ENCODE assay signal across 8 cellular contexts in the genomic region with DNA sequence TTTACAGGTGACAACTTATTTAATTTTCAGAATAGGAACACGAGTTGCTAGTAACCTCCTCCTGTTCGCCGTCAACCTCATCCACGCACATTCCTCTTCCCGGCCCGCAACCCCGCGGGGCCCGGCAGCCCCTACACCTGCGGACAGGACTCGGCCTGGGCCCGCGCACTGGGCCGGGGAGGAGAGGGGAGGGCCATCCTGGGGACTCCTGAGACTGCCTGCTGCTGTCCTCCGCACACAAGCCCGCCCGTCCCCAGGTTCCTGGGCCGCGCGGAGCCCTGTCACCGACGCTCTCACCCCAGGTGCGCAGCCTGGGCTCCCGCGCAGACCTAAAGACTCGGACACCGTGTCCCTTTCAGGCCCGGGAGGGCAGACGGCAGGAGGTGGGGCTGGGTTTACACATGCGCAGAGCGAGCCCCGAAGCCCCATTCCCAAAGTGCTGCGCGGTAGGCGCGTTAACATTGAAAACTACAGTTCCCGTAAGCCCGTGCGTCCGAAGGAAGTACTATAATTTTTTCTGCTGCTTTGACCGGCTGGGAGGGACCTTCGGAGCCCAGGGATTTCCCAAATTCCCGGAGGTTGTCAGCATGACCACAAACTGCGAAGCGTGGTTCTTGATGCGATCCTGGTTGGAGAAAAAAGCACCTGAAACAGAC.
DNase-seq lines count a peak whose midpoint lies in the region; ATAC-seq and TF ChIP-seq lines count a peak whose summit lies in the region.
"Not testable (repeated sequence)": the region's sequence is repeated elsewhere in the genome, so short reads cannot be mapped to it uniquely, and the experiment has no call there.

No MANE protein-coding gene starts in this region.

- H3K9me3 ChIP-seq in HEK293 (ENCODE audit: control insufficient read depth, insufficient read depth, low read depth, low read length); MG63; fibroblast of lung (ENCODE audit: control insufficient read depth, insufficient read depth, low read depth, low read length): not testable (repeated sequence)

- peak overlapping the region; percentile 42 for H3K4me3 ChIP-seq in HEK293 (ENCODE audit: low read depth, low read length)
- H3K4me3 ChIP-seq in MG63: peak overlapping the region; percentile 47
- H3K4me3 ChIP-seq in fibroblast of lung (replicated peaks in 1 of 4; ENCODE audit: control extremely low read depth in 1 of 4, insufficient read depth in 1 of 4, low read depth in 3 of 4, low read length in 4 of 4): peak overlapping the region in 2 of 4 experiments; percentile 41 to 50

- H3K4me1 ChIP-seq in HEK293 (ENCODE audit: control insufficient read depth, insufficient read depth, low read length); fibroblast of lung (ENCODE audit: control insufficient read depth, extremely low read depth, insufficient read depth, low read length): not testable (repeated sequence)

- not testable (repeated sequence) for H3K27me3 ChIP-seq in MG63; fibroblast of lung (ENCODE audit: control insufficient read depth, insufficient read depth, low read length)

- not testable (repeated sequence) for H3K79me2 ChIP-seq in fibroblast of lung (ENCODE audit: control insufficient read depth, insufficient read depth, low read length)

- not testable (repeated sequence) for H3K36me3 ChIP-seq in HEK293 (ENCODE audit: control insufficient read depth in 2 of 2, insufficient read depth in 1 of 2, low read length in 2 of 2); MG63; fibroblast of lung (ENCODE audit: control insufficient read depth, insufficient read depth, low read length)

- not testable (repeated sequence) for H3K9ac ChIP-seq in fibroblast of lung (ENCODE audit: insufficient read depth, low read length)

- CTCF ChIA-PET in HEK293 (lab: Yijun Ruan, JAX); RWPE1 (lab: Yijun Ruan, JAX): not testable (repeated sequence)

- H4K20me1 ChIP-seq in fibroblast of lung (ENCODE audit: control insufficient read depth, extremely low read depth, insufficient read depth, low read length): not testable (repeated sequence)

- H3K27ac Mint-ChIP-seq in activated T-helper 17 cell treated with anti-CD3 and anti-CD28 coated beads, Interleukin-2, amount 50 U/mL, for 72 hours: peak overlapping the region; percentile 95
- peak overlapping the region; percentile 75 to 97 (median 92) for H3K27ac Mint-ChIP-seq in naive thymus-derived CD8-positive, alpha-beta T cell

- POLR2A ChIA-PET in HEK293 (lab: Yijun Ruan, JAX); RWPE1 (lab: Yijun Ruan, JAX; ENCODE audit: low non-redundant PET); naive thymus-derived CD8-positive, alpha-beta T cell (lab: Charles Lee): not testable (repeated sequence)

- peak overlapping the region; percentile 91 for H3K4me3 Mint-ChIP-seq in activated T-helper 17 cell treated with anti-CD3 and anti-CD28 coated beads, Interleukin-2, amount 50 U/mL, for 72 hours
- peak overlapping the region; percentile 82 to 99 (median 97) for H3K4me3 Mint-ChIP-seq in naive thymus-derived CD8-positive, alpha-beta T cell

- peak; percentile 98 for ATAC-seq in activated T-helper 17 cell treated with anti-CD3 and anti-CD28 coated beads, Interleukin-2, amount 50 U/mL, for 72 hours (replicated peaks)
- peak; percentile 89 to 97 for ATAC-seq in naive thymus-derived CD8-positive, alpha-beta T cell

- not testable (repeated sequence) for H3K4me1 Mint-ChIP-seq in activated T-helper 17 cell treated with anti-CD3 and anti-CD28 coated beads, Interleukin-2, amount 50 U/mL, for 72 hours; naive thymus-derived CD8-positive, alpha-beta T cell

- not testable (repeated sequence) for H3K4me2 ChIP-seq in fibroblast of lung (ENCODE audit: extremely low read depth, insufficient read depth, low read length)

- not testable (repeated sequence) for H3K36me3 Mint-ChIP-seq in activated T-helper 17 cell treated with anti-CD3 and anti-CD28 coated beads, Interleukin-2, amount 50 U/mL, for 72 hours (ENCODE audit: low read depth); naive thymus-derived CD8-positive, alpha-beta T cell

- not testable (repeated sequence) for H3K9me3 Mint-ChIP-seq in activated T-helper 17 cell treated with anti-CD3 and anti-CD28 coated beads, Interleukin-2, amount 50 U/mL, for 72 hours; naive thymus-derived CD8-positive, alpha-beta T cell

- TF ChIP-seq CTCF in HEK293 (tag by site-specific recombination; IDR thresholded peaks at IDR 0.05); RWPE1 (conservative IDR thresholded peaks at IDR 0.05; ENCODE audit: low read depth); fibroblast of lung (conservative IDR thresholded peaks at IDR 0.05 in 1 of 2, IDR thresholded peaks at IDR 0.05 in 1 of 2; ENCODE audit: low read depth in 1 of 2, low read length in 2 of 2): not testable (repeated sequence)

- not testable (repeated sequence) for H2AFZ ChIP-seq in fibroblast of lung (ENCODE audit: low read length)

- H3K27me3 Mint-ChIP-seq in activated T-helper 17 cell treated with anti-CD3 and anti-CD28 coated beads, Interleukin-2, amount 50 U/mL, for 72 hours; naive thymus-derived CD8-positive, alpha-beta T cell: not testable (repeated sequence)

- DNase-seq in DMS79 treated with DMSO at 0.1 percent for 48 hours (lab: John Stamatoyannopoulos, UW) (peak; percentile 53), MG63 (peak; percentile 80), fibroblast of lung (ENCODE audit: low read depth in 2 of 2) (peak; percentile 85 to 86)
- DNase-seq in RWPE1 (ENCODE audit: low spot score): not testable (repeated sequence)
- DNase-seq in naive thymus-derived CD8-positive, alpha-beta T cell: peak; percentile 25 to 84 (median 62)
- DNase-seq in stimulated activated CD8-positive, alpha-beta memory T cell treated with anti-CD3 and anti-CD28 coated beads, Interleukin-4, amount 100 ng/mL, for 48 hours: peak; percentile 79

- not testable (repeated sequence) for H3K27ac ChIP-seq in HEK293 (ENCODE audit: extremely low read depth, low read depth, low read length); fibroblast of lung (ENCODE audit: insufficient read depth, low read length)
- peak overlapping the region; percentile 62 for H3K27ac ChIP-seq in RWPE1

TF ChIP-seq in HEK293, 187 proteins besides CTCF, POLR2A, EP300 and RAD21:
- TF ChIP-seq ZBTB20 (tag by site-specific recombination; IDR thresholded peaks at IDR 0.05): peak; percentile 56; the same call in 1 of the 2 replicates
- peak; percentile 88 for TF ChIP-seq ZNF76 (tag by site-specific recombination; IDR thresholded peaks at IDR 0.05; ENCODE audit: borderline replicate concordance, low read depth)
- TF ChIP-seq, protein P1, sequence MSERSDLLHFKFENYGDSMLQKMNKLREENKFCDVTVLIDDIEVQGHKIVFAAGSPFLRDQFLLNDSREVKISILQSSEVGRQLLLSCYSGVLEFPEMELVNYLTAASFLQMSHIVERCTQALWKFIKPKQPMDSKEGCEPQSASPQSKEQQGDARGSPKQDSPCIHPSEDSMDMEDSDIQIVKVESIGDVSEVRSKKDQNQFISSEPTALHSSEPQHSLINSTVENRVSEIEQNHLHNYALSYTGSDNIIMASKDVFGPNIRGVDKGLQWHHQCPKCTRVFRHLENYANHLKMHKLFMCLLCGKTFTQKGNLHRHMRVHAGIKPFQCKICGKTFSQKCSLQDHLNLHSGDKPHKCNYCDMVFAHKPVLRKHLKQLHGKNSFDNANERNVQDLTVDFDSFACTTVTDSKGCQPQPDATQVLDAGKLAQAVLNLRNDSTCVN (tag by site-specific recombination; optimal IDR thresholded peaks at IDR 0.05): peak; percentile 55
- peak; percentile 29; the same call in 1 of the 2 replicates for TF ChIP-seq GLIS1 (tag by site-specific recombination; IDR thresholded peaks at IDR 0.05)
- TF ChIP-seq IKZF3 (tag by site-specific recombination; IDR thresholded peaks at IDR 0.05): peak; percentile 54; the same call in 1 of the 2 replicates
- TF ChIP-seq, protein P2, sequence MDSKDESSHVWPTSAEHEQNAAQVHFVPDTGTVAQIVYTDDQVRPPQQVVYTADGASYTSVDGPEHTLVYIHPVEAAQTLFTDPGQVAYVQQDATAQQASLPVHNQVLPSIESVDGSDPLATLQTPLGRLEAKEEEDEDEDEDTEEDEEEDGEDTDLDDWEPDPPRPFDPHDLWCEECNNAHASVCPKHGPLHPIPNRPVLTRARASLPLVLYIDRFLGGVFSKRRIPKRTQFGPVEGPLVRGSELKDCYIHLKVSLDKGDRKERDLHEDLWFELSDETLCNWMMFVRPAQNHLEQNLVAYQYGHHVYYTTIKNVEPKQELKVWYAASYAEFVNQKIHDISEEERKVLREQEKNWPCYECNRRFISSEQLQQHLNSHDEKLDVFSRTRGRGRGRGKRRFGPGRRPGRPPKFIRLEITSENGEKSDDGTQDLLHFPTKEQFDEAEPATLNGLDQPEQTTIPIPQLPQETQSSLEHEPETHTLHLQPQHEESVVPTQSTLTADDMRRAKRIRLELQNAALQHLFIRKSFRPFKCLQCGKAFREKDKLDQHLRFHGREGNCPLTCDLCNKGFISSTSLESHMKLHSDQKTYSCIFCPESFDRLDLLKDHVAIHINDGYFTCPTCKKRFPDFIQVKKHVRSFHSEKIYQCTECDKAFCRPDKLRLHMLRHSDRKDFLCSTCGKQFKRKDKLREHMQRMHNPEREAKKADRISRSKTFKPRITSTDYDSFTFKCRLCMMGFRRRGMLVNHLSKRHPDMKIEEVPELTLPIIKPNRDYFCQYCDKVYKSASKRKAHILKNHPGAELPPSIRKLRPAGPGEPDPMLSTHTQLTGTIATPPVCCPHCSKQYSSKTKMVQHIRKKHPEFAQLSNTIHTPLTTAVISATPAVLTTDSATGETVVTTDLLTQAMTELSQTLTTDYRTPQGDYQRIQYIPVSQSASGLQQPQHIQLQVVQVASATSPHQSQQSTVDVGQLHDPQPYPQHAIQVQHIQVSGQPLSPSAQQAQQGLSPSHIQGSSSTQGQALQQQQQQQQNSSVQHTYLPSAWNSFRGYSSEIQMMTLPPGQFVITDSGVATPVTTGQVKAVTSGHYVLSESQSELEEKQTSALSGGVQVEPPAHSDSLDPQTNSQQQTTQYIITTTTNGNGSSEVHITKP (tag by site-specific recombination; IDR thresholded peaks at IDR 0.05): 0 out of 2 replicates have a peak, but pooled peaks have one; percentile 19
- TF ChIP-seq SP2 (tag by site-specific recombination; IDR thresholded peaks at IDR 0.05): peak; percentile 38
